Comparison of ENCODE assay signal across 12 cellular contexts in the genomic region with DNA sequence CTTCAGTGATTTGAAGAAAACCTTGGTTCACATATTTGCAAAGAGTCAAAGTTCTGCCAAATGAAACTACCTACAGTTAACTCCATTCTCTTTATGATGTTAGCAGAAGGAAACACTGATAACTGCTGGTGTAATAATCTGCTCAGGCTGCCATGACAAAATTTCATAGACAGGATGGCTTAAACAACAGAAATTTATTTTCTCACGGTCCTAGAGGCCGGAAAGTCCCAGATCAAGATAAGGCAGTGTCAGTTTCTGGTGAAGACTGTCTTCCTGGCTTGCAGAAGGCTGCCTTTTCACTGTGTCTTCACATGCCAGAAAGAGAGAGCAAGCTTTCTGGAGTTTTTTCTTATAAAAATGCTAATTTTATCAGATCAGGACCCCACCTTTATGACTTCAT.
DNase-seq lines count a peak whose midpoint lies in the region; ATAC-seq, FAIRE-seq and TF ChIP-seq lines count a peak whose summit lies in the region.
"Had no signal": no experiment of that assay in that cellular context is flagged by ENCODE, and none has a peak within 500 bp of the region (broad histone marks: within the 10 kb centered on the region; RNA-seq: fewer than 3 reads in every experiment).

No MANE protein-coding gene starts in this region.

- DNase-seq in GM12878 (ENCODE audit: low read depth, low spot score) = peak; percentile 45
- DNase-seq in BE2C = no peak
- DNase-seq in kidney glomerular epithelial cell (lab: John Stamatoyannopoulos, UW) = no peak
- no peak for DNase-seq in uterus
- no peak for DNase-seq in hepatic stellate cell (ENCODE audit: low spot score)
- DNase-seq: mesendoderm; PC-9; stimulated activated CD4-positive, alpha-beta T cell treated with anti-CD3 and anti-CD28 coated beads, Interleukin-1b, Interleukin-23, amount 100 ng/mL, for 48 hours had no signal

- peak overlapping the region; percentile 69 for H2AFZ ChIP-seq in GM12878 (ENCODE audit: control insufficient read depth, low read depth, low read length)
- H2AFZ ChIP-seq: PC-9 had no signal

- no peaks in the 10 kb centered on the region for H3K4me1 ChIP-seq in GM12878 (ENCODE audit: control insufficient read depth, insufficient read depth, low read length)
- H3K4me1 ChIP-seq in BE2C = no peaks in the 10 kb centered on the region
- H3K4me1 ChIP-seq in uterus = no peaks in the 10 kb centered on the region

- H3K9me3 ChIP-seq in GM12878 (replicated peaks; ENCODE audit: control insufficient read depth, insufficient read depth, low read length) (no peaks in the 10 kb centered on the region; the same call in 2 of the 3 replicates), BE2C (no peaks in the 10 kb centered on the region), uterus (no peaks in the 10 kb centered on the region)

- RAD21 ChIA-PET in GM12878 (lab: Charles Lee; ENCODE audit: unreplicated experiment) = no interaction called here

- SMC1A ChIA-PET in GM12878 (lab: Charles Lee; ENCODE audit: uncharacterized antibody, unreplicated experiment) = interaction anchor here (0.6 kb wide), 1 partner anchor 12 kb away, joined by 3 read pairs; no protein-coding TSS in a partner anchor

- H3K27ac ChIP-seq in GM12878 (ENCODE audit: control insufficient read depth, insufficient read depth) (peak overlapping the region; percentile 51), uterus (no peak overlapping the region)
- H3K27ac ChIP-seq: epithelial cell of prostate, PC-9 had no signal

- no TSS peak for BruUV-seq in GM12878 (replicated peaks; lab: Mats Ljungman, UMichigan)

- CTCF ChIA-PET in GM12878 (lab: Yijun Ruan, JAX) = no interaction called here

- POLR2A ChIA-PET in GM12878 (lab: Charles Lee) = no interaction called here

- peak; percentile 76 for FAIRE-seq in GM12878 (lab: Jason Lieb, UNC)

- no peak for TF ChIP-seq CTCF in GM12878 (IDR thresholded peaks at IDR 0.05 in 2 of 3, conservative IDR thresholded peaks at IDR 0.05 in 1 of 3; ENCODE audit: control insufficient read depth in 2 of 3, extremely low read depth in 1 of 3, insufficient read depth in 1 of 3, low read depth in 3 of 3, low read length in 3 of 3)
- no peak for TF ChIP-seq CTCF in BE2C (IDR thresholded peaks at IDR 0.05; ENCODE audit: low read depth, low read length)
- no peak for TF ChIP-seq CTCF in uterus (IDR thresholded peaks at IDR 0.05)

- no peak overlapping the region; the same call in 1 of the 2 replicates for H3K9ac ChIP-seq in GM12878 (ENCODE audit: control insufficient read depth, insufficient read depth, low read length)

- TF ChIP-seq POLR2A in GM18505 (IDR thresholded peaks at IDR 0.05; ENCODE audit: borderline replicate concordance, extremely low read depth, insufficient read depth, insufficient read length) (no peak), GM12878 (IDR thresholded peaks at IDR 0.05; ENCODE audit: low read depth, low read length) (no peak), uterus (IDR thresholded peaks at IDR 0.05) (no peak)

- H3K4me2 ChIP-seq in GM12878 (ENCODE audit: control insufficient read depth, insufficient read depth) = 0 out of 2 replicates have a peak overlapping the region, but pooled peaks have one; percentile 22
- H3K4me2 ChIP-seq: PC-9 had no signal

- H3K79me2 ChIP-seq in GM12878 (ENCODE audit: control insufficient read depth, insufficient read depth, low read length) = no peaks in the 10 kb centered on the region

- TF ChIP-seq EP300 in GM12878 (IDR thresholded peaks at IDR 0.05; ENCODE audit: borderline replicate concordance in 1 of 2, control insufficient read depth in 1 of 2, low read depth in 2 of 2, low read length in 2 of 2) = no peak

- no peaks in the 10 kb centered on the region for H4K20me1 ChIP-seq in GM12878 (ENCODE audit: control insufficient read depth, insufficient read depth)

- H3K4me3 ChIP-seq in GM12878 (no peak overlapping the region), BE2C (ENCODE audit: low read depth, low read length) (no peak overlapping the region), uterus (no peak overlapping the region)
- H3K4me3 ChIP-seq: PC-9 had no signal

- in situ Hi-C loops in GM12878 (cut with MboI) = no loop called here

- no peaks in the 10 kb centered on the region for H3K36me3 ChIP-seq in GM12878 (ENCODE audit: control insufficient read depth in 2 of 2, insufficient read depth in 2 of 2, low read length in 1 of 2)
- no peaks in the 10 kb centered on the region for H3K36me3 ChIP-seq in BE2C
- H3K36me3 ChIP-seq in uterus = no peaks in the 10 kb centered on the region

- ATAC-seq in GM18505 (IDR thresholded peaks at IDR 0.05; ENCODE audit: unreplicated experiment) (peak; percentile 85), GM21423 (IDR thresholded peaks at IDR 0.05; ENCODE audit: unreplicated experiment) (peak; percentile 88), HG03460 (IDR thresholded peaks at IDR 0.05; ENCODE audit: unreplicated experiment) (peak; percentile 89), GM12878 (peak; percentile 96)

- intact Hi-C loops in GM12878 (cut with micrococcal nuclease; ENCODE audit: unreplicated experiment) = loop anchor here (10.0 kb wide), 1 partner anchor 181 kb away; no protein-coding TSS in a partner anchor
- intact Hi-C loops in uterus (cut with DNase I; ENCODE audit: low total_unique reads) = no loop called here

- H3K27me3 ChIP-seq in GM12878 (replicated peaks in 1 of 2; ENCODE audit: control insufficient read depth in 2 of 2, insufficient read depth in 2 of 2, low read length in 1 of 2) (no peaks in the 10 kb centered on the region), BE2C (no peaks in the 10 kb centered on the region), uterus (no peaks in the 10 kb centered on the region)

- TF ChIP-seq RAD21 in GM12878 (IDR thresholded peaks at IDR 0.05; ENCODE audit: insufficient read depth, low read depth, low read length) = no peak

- WGBS in GM12878 (ENCODE audit: insufficient coverage, insufficient replicate concordance, low lambda C conversion rate, missing lambda C conversion rate) = 2% methylated on average over 2 of the region's 2 CpGs

TF ChIP-seq in GM12878, 131 proteins besides CTCF, POLR2A, EP300 and RAD21 (continues in another document):
- TF ChIP-seq SKIL (IDR thresholded peaks at IDR 0.05; ENCODE audit: low read depth, poor library complexity, severe bottlenecking) (no peak), NFIC (IDR thresholded peaks at IDR 0.05; ENCODE audit: low read depth, low read length) (0 out of 2 replicates have a peak, but pooled peaks have one; percentile 39), DPF2 (IDR thresholded peaks at IDR 0.05) (0 out of 2 replicates have a peak, but pooled peaks have one; percentile 23), TAF1 (IDR thresholded peaks at IDR 0.05; ENCODE audit: borderline replicate concordance, low read depth, low read length) (peak; percentile 36; the same call in 1 of the 2 replicates), ETV6 (conservative IDR thresholded peaks at IDR 0.05 in 1 of 2, IDR thresholded peaks at IDR 0.05 in 1 of 2; ENCODE audit: borderline replicate concordance in 1 of 2, low read depth in 1 of 2) (no peak), KLF5 (IDR thresholded peaks at IDR 0.05; ENCODE audit: partially characterized antibody) (no peak), NR2C2 (IDR thresholded peaks at IDR 0.05; ENCODE audit: borderline replicate concordance, control insufficient read depth, insufficient read length, low read depth) (no peak), ZNF207 (IDR thresholded peaks at IDR 0.05; ENCODE audit: borderline replicate concordance) (no peak)
- TF ChIP-seq, protein P1, sequence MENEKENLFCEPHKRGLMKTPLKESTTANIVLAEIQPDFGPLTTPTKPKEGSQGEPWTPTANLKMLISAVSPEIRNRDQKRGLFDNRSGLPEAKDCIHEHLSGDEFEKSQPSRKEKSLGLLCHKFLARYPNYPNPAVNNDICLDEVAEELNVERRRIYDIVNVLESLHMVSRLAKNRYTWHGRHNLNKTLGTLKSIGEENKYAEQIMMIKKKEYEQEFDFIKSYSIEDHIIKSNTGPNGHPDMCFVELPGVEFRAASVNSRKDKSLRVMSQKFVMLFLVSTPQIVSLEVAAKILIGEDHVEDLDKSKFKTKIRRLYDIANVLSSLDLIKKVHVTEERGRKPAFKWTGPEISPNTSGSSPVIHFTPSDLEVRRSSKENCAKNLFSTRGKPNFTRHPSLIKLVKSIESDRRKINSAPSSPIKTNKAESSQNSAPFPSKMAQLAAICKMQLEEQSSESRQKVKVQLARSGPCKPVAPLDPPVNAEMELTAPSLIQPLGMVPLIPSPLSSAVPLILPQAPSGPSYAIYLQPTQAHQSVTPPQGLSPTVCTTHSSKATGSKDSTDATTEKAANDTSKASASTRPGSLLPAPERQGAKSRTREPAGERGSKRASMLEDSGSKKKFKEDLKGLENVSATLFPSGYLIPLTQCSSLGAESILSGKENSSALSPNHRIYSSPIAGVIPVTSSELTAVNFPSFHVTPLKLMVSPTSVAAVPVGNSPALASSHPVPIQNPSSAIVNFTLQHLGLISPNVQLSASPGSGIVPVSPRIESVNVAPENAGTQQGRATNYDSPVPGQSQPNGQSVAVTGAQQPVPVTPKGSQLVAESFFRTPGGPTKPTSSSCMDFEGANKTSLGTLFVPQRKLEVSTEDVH (IDR thresholded peaks at IDR 0.05; ENCODE audit: low read depth, partially characterized antibody) = no peak
